9 cellular contexts compared by ENCODE assay signal in genomic region chr1:167120899-167121298, GRCh38. TPM values are rescaled to one million over a fixed set of nuclear protein-coding genes. Genes with fewer than 3 reads are reported as not detected.
DNase-seq lines count a peak whose midpoint lies in the region; ATAC-seq and TF ChIP-seq lines count a peak whose summit lies in the region.
"Had no signal": no experiment of that assay in that cellular context is flagged by ENCODE, and none has a peak within 500 bp of the region (broad histone marks: within the 10 kb centered on the region; RNA-seq: fewer than 3 reads in every experiment).

No MANE protein-coding gene starts in this region.

- H3K9me3 ChIP-seq in mammary epithelial cell (replicated peaks; ENCODE audit: insufficient read depth, low read length), result no peaks in the 10 kb centered on the region
- no peaks in the 10 kb centered on the region for H3K9me3 ChIP-seq in mucosa of stomach (ENCODE audit: control insufficient read depth, low read length)
- H3K9me3 ChIP-seq in vagina, result no peaks in the 10 kb centered on the region

- H3K79me2 ChIP-seq in mammary epithelial cell (ENCODE audit: insufficient read depth, low read length), result no peaks in the 10 kb centered on the region

- no peaks in the 10 kb centered on the region for H4K20me1 ChIP-seq in mammary epithelial cell (ENCODE audit: insufficient read depth, low read length)

- DNase-seq in stimulated activated naive CD4-positive, alpha-beta T cell (lab: John Stamatoyannopoulos, UW), result peak in 4 of 6 experiments; percentile 3 to 58 (median 30)
- no peak for DNase-seq in stimulated activated naive CD4-positive, alpha-beta T cell treated with Interleukin-2 at 50 U/mL for 16 hours (lab: John Stamatoyannopoulos, UW)
- no peak for DNase-seq in mammary epithelial cell
- no peak for DNase-seq in vagina (ENCODE audit: extremely low spot score in 2 of 2)

- TF ChIP-seq CTCF in mammary epithelial cell (conservative IDR thresholded peaks at IDR 0.05 in 1 of 2, IDR thresholded peaks at IDR 0.05 in 1 of 2; ENCODE audit: extremely low read depth in 1 of 2, insufficient read depth in 1 of 2, low read depth in 1 of 2, low read length in 2 of 2) (no peak), vagina (IDR thresholded peaks at IDR 0.05) (no peak)

- H3K27ac ChIP-seq in mammary epithelial cell (ENCODE audit: insufficient read depth, low read depth, low read length) (no peak overlapping the region), vagina (no peak overlapping the region)

- CTCF ChIA-PET in mammary epithelial cell (lab: Charles Lee; ENCODE audit: low non-redundant PET), result no interaction called here

- in situ Hi-C loops in mammary epithelial cell (cut with MboI; ENCODE audit: low sequenced_read_pairs in 2 of 2), result loop anchor here in 1 of 2 donors (10.0 kb wide), 1 partner anchor 56 kb away; no protein-coding TSS in a partner anchor

- intact Hi-C loops in mammary epithelial cell (cut with micrococcal nuclease), result loop anchor here (5.0 to 10.0 kb wide), 2 partner anchors 101 to 216 kb away; partner anchors contain the start of gene POU2F1
- intact Hi-C loops in vagina (cut with DNase I), result no loop called here

- no peak for TF ChIP-seq POLR2A in vagina (IDR thresholded peaks at IDR 0.05)

- no peak overlapping the region for H3K9ac ChIP-seq in mammary epithelial cell (ENCODE audit: insufficient read depth, low read length)
- peak overlapping the region; percentile 74 for H3K9ac ChIP-seq in mucosa of stomach (ENCODE audit: low read length)

- no TSS peak for BruUV-seq in mammary epithelial cell (replicated peaks; lab: Mats Ljungman, UMichigan)

- H3K4me1 ChIP-seq in mammary epithelial cell (ENCODE audit: insufficient read depth, low read length), result peaks cover 6% of the 10 kb centered on the region
- peaks cover 12% of the 10 kb centered on the region for H3K4me1 ChIP-seq in mucosa of stomach (ENCODE audit: control insufficient read depth, insufficient read depth, low read length)
- H3K4me1 ChIP-seq in vagina, result peaks cover 10% of the 10 kb centered on the region

- H3K36me3 ChIP-seq in mammary epithelial cell (ENCODE audit: insufficient read depth, low read length) (no peaks in the 10 kb centered on the region), mucosa of stomach (ENCODE audit: control insufficient read depth, insufficient read depth, low read length) (no peaks in the 10 kb centered on the region), vagina (no peaks in the 10 kb centered on the region)

- no peak overlapping the region for H3K4me3 ChIP-seq in mammary epithelial cell (replicated peaks in 1 of 3; ENCODE audit: insufficient read depth in 1 of 3, low read depth in 2 of 3, low read length in 3 of 3)
- H3K4me3 ChIP-seq in mucosa of stomach (ENCODE audit: low read length), result peak overlapping the region; percentile 76
- peak overlapping the region; percentile 32 to 43 for H3K4me3 ChIP-seq in vagina

- no peaks in the 10 kb centered on the region for H3K27me3 ChIP-seq in mammary epithelial cell (ENCODE audit: insufficient read depth, low read length)
- no peaks in the 10 kb centered on the region for H3K27me3 ChIP-seq in mucosa of stomach (ENCODE audit: control insufficient read depth, insufficient read depth, low read length)
- no peaks in the 10 kb centered on the region for H3K27me3 ChIP-seq in vagina

- dilution Hi-C loops in mammary epithelial cell (cut with HindIII; ENCODE audit: low sequenced_read_pairs), result no loop called here

- peak overlapping the region; percentile 87 for H3K4me2 ChIP-seq in mammary epithelial cell (ENCODE audit: insufficient read depth, low read depth, low read length)

- ATAC-seq in HG03460 (IDR thresholded peaks at IDR 0.05; ENCODE audit: unreplicated experiment) (no peak), GM21737 (IDR thresholded peaks at IDR 0.05; ENCODE audit: unreplicated experiment) (no peak), HG02759 (IDR thresholded peaks at IDR 0.05; ENCODE audit: unreplicated experiment) (no peak)

- 81% methylated on average over 9 of the region's 13 CpGs for WGBS in mammary epithelial cell (ENCODE audit: low coverage, missing lambda C conversion rate)

- peak overlapping the region; percentile 87 for H2AFZ ChIP-seq in mammary epithelial cell (ENCODE audit: low read depth, low read length)

RNA-seq across cellular contexts. Expression of gene STYXL2, which starts 27.0 kb away (rescaled TPM):
- not detected for total RNA-seq in mammary epithelial cell
- not detected for polyA plus RNA-seq in mammary epithelial cell
- not detected for polyA minus RNA-seq in mammary epithelial cell
- total RNA-seq in vagina, result not detected
- total RNA-seq: dermis blood vessel endothelial cell had no signal

RNA-seq across cellular contexts. Expression of gene GPA33, which starts 30.7 kb away (rescaled TPM):
- not detected for total RNA-seq in mammary epithelial cell
- not detected for polyA plus RNA-seq in mammary epithelial cell
- polyA minus RNA-seq in mammary epithelial cell, result not detected
- 0.74 TPM for total RNA-seq in vagina
- total RNA-seq: dermis blood vessel endothelial cell had no signal

Comparison
In these comparisons a context has a peak if more than half of its experiments do, and no peak if none do; other contexts are left out.
1. DNase-seq: peak in stimulated activated naive CD4-positive, alpha-beta T cell (4 of 6); none in stimulated activated naive CD4-positive, alpha-beta T cell treated with Interleukin-2 at 50 U/mL for 16 hours (single experiment), mammary epithelial cell (single experiment) and vagina (0 of 2).
2. H3K4me3 ChIP-seq: peak in mucosa of stomach (single experiment) and vagina (2 of 2); none in mammary epithelial cell (0 of 3).